ENCODE assay signal across 20 cellular contexts in the genomic region with DNA sequence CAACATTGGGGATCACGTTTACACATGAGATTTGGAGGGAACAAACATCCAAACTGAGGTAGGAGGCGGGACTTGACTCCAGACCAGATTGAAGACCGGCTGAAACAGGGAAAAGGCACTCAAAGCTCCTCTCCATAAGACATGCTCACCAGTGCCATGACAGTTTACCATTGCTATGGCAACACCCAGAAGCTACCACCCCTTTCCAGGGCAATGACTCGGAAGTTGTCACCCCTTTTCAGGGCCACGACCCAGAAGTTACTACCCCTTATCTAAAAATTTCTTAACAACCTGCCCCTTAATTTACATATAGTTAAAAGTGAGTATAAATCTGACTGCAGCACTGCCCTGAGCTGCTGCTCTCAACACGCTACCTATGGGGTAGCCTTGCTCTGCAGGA. TPM values are rescaled to one million over a fixed set of nuclear protein-coding genes. Genes with fewer than 3 reads are reported as not detected.
DNase-seq lines count a peak whose midpoint lies in the region; ATAC-seq, FAIRE-seq and TF ChIP-seq lines count a peak whose summit lies in the region.
"Had no signal": no experiment of that assay in that cellular context is flagged by ENCODE, and none has a peak within 500 bp of the region (broad histone marks: within the 10 kb centered on the region; RNA-seq: fewer than 3 reads in every experiment).

No MANE protein-coding gene starts in this region.

- BruUV-seq in K562 (replicated peaks; lab: Mats Ljungman, UMichigan) = no TSS peak

- intact Hi-C loops in K562 (cut with micrococcal nuclease) = no loop called here
- intact Hi-C loops in right lobe of liver (cut with DNase I) = no loop called here
- intact Hi-C loops in heart right ventricle (cut with DNase I) = no loop called here

- H3K27ac ChIP-seq in K562 (ENCODE audit: extremely low read depth, low read depth, low read length) = no peak overlapping the region
- H3K27ac ChIP-seq in right lobe of liver = peak overlapping the region in 2 of 3 donors; percentile 47 to 53
- H3K27ac ChIP-seq in foreskin keratinocyte = no peak overlapping the region
- H3K27ac ChIP-seq in heart right ventricle = no peak overlapping the region

- no peak for TF ChIP-seq EP300 in K562 (IDR thresholded peaks at IDR 0.05; ENCODE audit: low read length)

- H3K27me3 ChIP-seq in K562 (ENCODE audit: control insufficient read depth in 2 of 2, insufficient read depth in 2 of 2, low read length in 2 of 2) = peaks cover 0 to 3% of the 10 kb centered on the region in 2 experiments; a peak in 3 of 5 replicates
- H3K27me3 ChIP-seq in right lobe of liver = no peaks in the 10 kb centered on the region
- no peaks in the 10 kb centered on the region for H3K27me3 ChIP-seq in foreskin keratinocyte
- H3K27me3 ChIP-seq in heart right ventricle = peaks cover 0 to 17% (median 0%) of the 10 kb centered on the region in 7 donors

- no peaks in the 10 kb centered on the region for H4K20me1 ChIP-seq in K562 (replicated peaks; ENCODE audit: control insufficient read depth, insufficient read depth, low read length)

- H3K4me3 ChIP-seq in K562 = no peak overlapping the region
- H3K4me3 ChIP-seq in right lobe of liver = no peak overlapping the region
- no peak overlapping the region for H3K4me3 ChIP-seq in heart right ventricle
- H3K4me3 ChIP-seq: GM23338 had no signal

- no peak for TF ChIP-seq RAD21 in K562 (CRISPR knock-in tag; conservative IDR thresholded peaks at IDR 0.05 in 1 of 2, IDR thresholded peaks at IDR 0.05 in 1 of 2)

- CTCF ChIA-PET in K562 (lab: Yijun Ruan, JAX; ENCODE audit: low intra/inter-chr PET ratio) = no interaction called here

- H3K4me1 ChIP-seq in K562 (replicated peaks in 1 of 2; ENCODE audit: control insufficient read depth in 2 of 2, insufficient read depth in 2 of 2, low read length in 2 of 2) (peaks cover 0 to 14% of the 10 kb centered on the region in 2 experiments; a peak in 2 of 5 replicates), right lobe of liver (peaks cover 0 to 17% (median 6%) of the 10 kb centered on the region in 4 donors), foreskin keratinocyte (no peaks in the 10 kb centered on the region), heart right ventricle (peaks cover 0 to 2% (median 0%) of the 10 kb centered on the region in 9 donors)
- H3K4me1 ChIP-seq: BE2C, Caco-2 had no signal

- H3K9me1 ChIP-seq in K562 (ENCODE audit: control insufficient read depth, insufficient read depth, low read length) = no peaks in the 10 kb centered on the region

- no peak overlapping the region for H3K9ac ChIP-seq in K562 (ENCODE audit: insufficient read depth in 1 of 2, low read depth in 2 of 2, low read length in 2 of 2)

- H2AFZ ChIP-seq in K562 (ENCODE audit: low read depth, low read length) = no peak overlapping the region
- H2AFZ ChIP-seq: GM23338 had no signal

- TF ChIP-seq POLR2A in K562 (conservative IDR thresholded peaks at IDR 0.05) (no peak), right lobe of liver (IDR thresholded peaks at IDR 0.05) (no peak)

- H3K79me2 ChIP-seq in K562 (ENCODE audit: control insufficient read depth, insufficient read depth, low read length) = no peaks in the 10 kb centered on the region

- TF ChIP-seq CTCF in K562 (IDR thresholded peaks at IDR 0.05 in 2 of 3, conservative IDR thresholded peaks at IDR 0.05 in 1 of 3; ENCODE audit: insufficient read depth in 2 of 3, low read depth in 1 of 3, low read length in 3 of 3) (no peak), right lobe of liver (IDR thresholded peaks at IDR 0.05) (no peak), foreskin keratinocyte (conservative IDR thresholded peaks at IDR 0.05) (no peak), heart right ventricle (IDR thresholded peaks at IDR 0.05) (no peak)

- DNase-seq in K562 (ENCODE audit: extremely low read depth in 1 of 4, low spot score in 3 of 4) (no peak), islet precursor cell (peak; percentile 20), right lobe of liver (peak in 1 of 3 donors; percentile 47), HUDEP-2 (lab: John Stamatoyannopoulos, UW; ENCODE audit: unreplicated experiment in 76 of 76) (no peak), foreskin keratinocyte (no peak), heart right ventricle (no peak)
- DNase-seq: ACHN; BE2C; C1 segment of cervical spinal cord; Caco-2; CD4-positive, CD25-positive, alpha-beta regulatory T cell; GDM1; H7; HFFc6 had no signal

- in situ Hi-C loops in K562 (cut with MboI) = no loop called here

- POLR2A ChIA-PET in K562 (lab: Yijun Ruan, JAX) = no interaction called here

- ATAC-seq in K562 = no peak
- ATAC-seq in right lobe of liver = peak; percentile 37 to 58 (median 40)
- no peak for ATAC-seq in HG03521 (IDR thresholded peaks at IDR 0.05; ENCODE audit: unreplicated experiment)
- no peak for ATAC-seq in foreskin keratinocyte
- no peak for ATAC-seq in heart right ventricle
- ATAC-seq: GM23338, HCT116 had no signal

- no peak overlapping the region for H3K4me2 ChIP-seq in K562 (ENCODE audit: insufficient read depth, low read length)
- H3K4me2 ChIP-seq: GM23338 had no signal

- FAIRE-seq in K562 (lab: Jason Lieb, UNC) = no peak
- FAIRE-seq: A204.1, D721Med, HTR-8/SVneo had no signal

- no peaks in the 10 kb centered on the region for H3K9me3 ChIP-seq in K562 (replicated peaks; ENCODE audit: control insufficient read depth, insufficient read depth, low read depth, low read length)
- H3K9me3 ChIP-seq in right lobe of liver = no peaks in the 10 kb centered on the region
- H3K9me3 ChIP-seq in heart right ventricle = no peaks in the 10 kb centered on the region
- H3K9me3 ChIP-seq: BE2C, Caco-2 had no signal

- 20% methylated on average over 6 of the region's 6 CpGs for WGBS in K562 (ENCODE audit: insufficient coverage, low coverage, missing lambda C conversion rate)
- WGBS in right lobe of liver (ENCODE audit: insufficient coverage, low coverage, low lambda C conversion rate, missing lambda C conversion rate) = 68% methylated on average over 5 of the region's 6 CpGs
- 81 to 84% methylated on average over 6 of the region's 6 CpGs for WGBS in heart right ventricle, 2 donors

- no peaks in the 10 kb centered on the region for H3K36me3 ChIP-seq in K562 (ENCODE audit: control insufficient read depth, insufficient read depth, low read length)
- H3K36me3 ChIP-seq in right lobe of liver = no peaks in the 10 kb centered on the region
- peaks cover 0 to 7% (median 0%) of the 10 kb centered on the region in 9 donors for H3K36me3 ChIP-seq in heart right ventricle
- H3K36me3 ChIP-seq: BE2C had no signal

TF ChIP-seq in K562, 482 proteins besides CTCF, POLR2A, EP300 and RAD21 (continues in another document):
- TF ChIP-seq RFX1 (IDR thresholded peaks at IDR 0.05) (peak; percentile 71), CBX3 (IDR thresholded peaks at IDR 0.05; ENCODE audit: borderline replicate concordance in 1 of 2, low read length in 2 of 2) (no peak), NFE2L1 (tag; IDR thresholded peaks at IDR 0.05; ENCODE audit: borderline replicate concordance, low read depth) (no peak)

RNA-seq across cellular contexts. Expression of gene TMEM233, which starts 34.1 kb away (rescaled TPM):
- 0.18 and 0.19 TPM in 2 replicates for total RNA-seq in K562 (2011; cell fraction: chromatin; rRNA removed; ENCODE audit: low replicate concordance)
- total RNA-seq in K562 (2011; cell fraction: nucleolus; rRNA removed) = 0.17 TPM in 1 of 2 replicates, not detected in the other
- total RNA-seq in K562 (2011; cell fraction: nucleoplasm; rRNA removed) = 0.38 TPM in 1 of 2 replicates, not detected in the other
- 0.12 TPM in 1 of 2 replicates, not detected in the other for total RNA-seq in K562 (2014; rRNA removed)
- 0.07 and 0.41 TPM in 2 replicates for total RNA-seq in K562 (2014; rRNA removed; fragmentation: Illumina TruSeq; extraction: Trizol)
- 0.04 TPM in 1 of 2 replicates, not detected in the other for total RNA-seq in K562 (2015; rRNA removed; fragmentation: Illumina TruSeq; extraction: Trizol)
- total RNA-seq in K562 (2021) = 0.04 TPM in 1 of 2 replicates, not detected in the other
- polyA plus RNA-seq in K562 (2011; rRNA removed) = 0.14 TPM in 1 of 2 replicates, not detected in the other
- polyA plus RNA-seq in K562 (2011; cell fraction: cytosol; rRNA removed) = 0.07 TPM in 1 of 2 replicates, not detected in the other
- polyA plus RNA-seq in K562 (2011; cell fraction: nucleus; rRNA removed) = 0.09 TPM in 1 of 2 replicates, not detected in the other
- polyA plus RNA-seq in K562 (2012) = 0.17 and 0.20 TPM in 2 replicates
- 0.06 and 0.10 TPM in 2 replicates for polyA plus RNA-seq in K562 (2014; fragmentation: Illumina TruSeq; extraction: Trizol)
- under 1 TPM; 0.04 TPM for polyA plus RNA-seq in K562 (2014; fragmentation: Nextera tagmentation; extraction: Ambion mirVana)
- polyA plus RNA-seq in K562 (2014; rRNA removed) = 0.17 TPM in 1 of 2 replicates, not detected in the other
- polyA minus RNA-seq in K562 (2011; rRNA and poly(A)+ RNA removed) = not detected in 2 replicates
- not detected in 2 replicates for polyA minus RNA-seq in K562 (2011; cell fraction: cytosol; rRNA and poly(A)+ RNA removed)
- not detected in 2 replicates for polyA minus RNA-seq in K562 (2011; cell fraction: nucleus; rRNA and poly(A)+ RNA removed)
- under 1 TPM in 4 of 6 experiments, not detected in 2; 0.09 to 0.40 (median 0.21) TPM for total RNA-seq in right lobe of liver
- total RNA-seq in foreskin keratinocyte = not detected in 2 replicates
- polyA plus RNA-seq in foreskin keratinocyte = not detected in 2 replicates
- under 1 TPM in 9 of 10 donors, not detected in 1; 0.10 to 0.92 (median 0.49) TPM for total RNA-seq in heart right ventricle
- under 1 TPM; 0.15 to 0.36 TPM for polyA plus RNA-seq in heart right ventricle
- total RNA-seq: Caco-2; CD4-positive, CD25-positive, alpha-beta regulatory T cell; H7; HFFc6 had no signal
- polyA plus RNA-seq: CD4-positive, CD25-positive, alpha-beta regulatory T cell had no signal

RNA-seq across cellular contexts. Expression of gene PRKAB1, which starts 40.2 kb away (rescaled TPM):
- 108 and 130 TPM in 2 replicates for total RNA-seq in K562 (2011; cell fraction: chromatin; rRNA removed; ENCODE audit: low replicate concordance)
- 98.2 and 105 TPM in 2 replicates for total RNA-seq in K562 (2011; cell fraction: nucleolus; rRNA removed)
- 109 and 139 TPM in 2 replicates for total RNA-seq in K562 (2011; cell fraction: nucleoplasm; rRNA removed)
- total RNA-seq in K562 (2014; rRNA removed) (45.3 and 59.7 TPM in 2 replicates), K562 (2014; rRNA removed; fragmentation: Illumina TruSeq; extraction: Trizol) (48.8 and 54.3 TPM in 2 replicates), K562 (2015; rRNA removed; fragmentation: Illumina TruSeq; extraction: Trizol) (57.4 and 63.8 TPM in 2 replicates), K562 (2021) (83.8 and 93.8 TPM in 2 replicates), right lobe of liver (10 to 100 TPM in 4 of 6 experiments, 1 to 10 TPM in 2; 8.2 to 17.1 (median 10.3) TPM), foreskin keratinocyte (15.2 and 18.6 TPM in 2 replicates), heart right ventricle (10 to 100 TPM in 5 of 10 donors, 1 to 10 TPM in 5; 8.6 to 14.5 (median 10.4) TPM)
- polyA plus RNA-seq in K562 (2011; rRNA removed) (85.7 and 137 TPM in 2 replicates), K562 (2014; fragmentation: Illumina TruSeq; extraction: Trizol) (83.1 and 94.2 TPM in 2 replicates), K562 (2014; fragmentation: Nextera tagmentation; extraction: Ambion mirVana) (10 to 100 TPM; 32.6 to 38.2 TPM), K562 (2014; rRNA removed) (62.8 and 64.8 TPM in 2 replicates), foreskin keratinocyte (12.7 and 15.6 TPM in 2 replicates), heart right ventricle (10 to 100 TPM; 13.5 to 14.3 TPM)
- polyA plus RNA-seq in K562 (2011; cell fraction: cytosol; rRNA removed) = 83.7 and 86.2 TPM in 2 replicates
- polyA plus RNA-seq in K562 (2011; cell fraction: nucleus; rRNA removed) = 173 and 183 TPM in 2 replicates
- 59.1 and 104 TPM in 2 replicates for polyA plus RNA-seq in K562 (2012)
- 66.6 and 90.9 TPM in 2 replicates for polyA minus RNA-seq in K562 (2011; rRNA and poly(A)+ RNA removed)
- polyA minus RNA-seq in K562 (2011; cell fraction: cytosol; rRNA and poly(A)+ RNA removed) = 62.9 and 70.8 TPM in 2 replicates
- 80.4 and 108 TPM in 2 replicates for polyA minus RNA-seq in K562 (2011; cell fraction: nucleus; rRNA and poly(A)+ RNA removed)

Comparison
In these comparisons a context has a peak if more than half of its experiments do, and no peak if none do; other contexts are left out.
1. ATAC-seq: peak in right lobe of liver (4 of 4); none in K562 (single experiment), HG03521 (single experiment), foreskin keratinocyte (single experiment) and heart right ventricle (0 of 8).
2. H3K27ac ChIP-seq: peak in right lobe of liver (2 of 3); none in K562 (single experiment), foreskin keratinocyte (single experiment) and heart right ventricle (0 of 10).